ENCODE assay signal across 1 cellular context in the genomic region with DNA sequence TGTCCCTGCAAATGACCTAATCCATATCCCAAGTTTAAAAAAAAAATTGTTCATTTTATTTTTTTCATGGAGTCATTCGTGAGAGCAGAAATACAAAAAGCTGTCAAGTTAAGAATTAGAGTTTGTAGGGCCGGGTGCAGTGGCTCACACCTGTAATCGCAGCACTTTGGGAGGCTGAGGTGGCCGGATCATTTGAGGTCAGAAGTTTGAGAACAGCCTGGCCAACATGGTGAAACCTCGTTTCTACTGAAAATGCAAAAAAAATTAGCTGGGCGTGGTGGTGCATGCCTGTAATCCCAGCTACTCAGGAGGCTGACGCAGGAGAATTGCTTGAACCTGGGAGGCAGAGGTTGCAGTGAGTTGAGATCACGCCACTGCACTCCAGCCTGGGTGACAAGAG.
A peak's percentile ranks its signal among the peaks of the same experiment; 100 is the strongest.
TF ChIP-seq lines count a peak whose summit lies in the region.

No MANE protein-coding gene starts in this region.

TF ChIP-seq in HepG2, 621 proteins besides CTCF, POLR2A, EP300 and RAD21:
- TF ChIP-seq ZNF460 (CRISPR knock-in tag; IDR thresholded peaks at IDR 0.05; ENCODE audit: borderline replicate concordance) = peak; percentile 43
- TF ChIP-seq, protein P1, sequence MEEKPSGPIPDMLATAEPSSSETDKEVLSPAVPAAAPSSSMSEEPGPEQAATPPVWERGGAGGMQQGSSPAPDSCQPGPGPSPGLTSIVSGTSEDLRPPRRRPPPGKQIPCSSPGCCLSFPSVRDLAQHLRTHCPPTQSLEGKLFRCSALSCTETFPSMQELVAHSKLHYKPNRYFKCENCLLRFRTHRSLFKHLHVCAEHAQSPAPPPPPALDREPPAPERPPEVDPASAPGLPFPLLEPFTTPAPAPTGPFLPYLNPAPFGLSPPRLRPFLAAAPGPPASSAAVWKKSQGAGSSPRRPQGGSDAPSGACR (CRISPR knock-in tag; IDR thresholded peaks at IDR 0.05) = 0 out of 2 replicates have a peak, but pooled peaks have one; percentile 3
TF ChIP-seq in HepG2: peak in this region for 2; not testable (repeated sequence) for 619.
